ENCODE assay signal across 12 cellular contexts in genomic region chr5:139461698-139462097, GRCh38. TPM values are rescaled to one million over a fixed set of nuclear protein-coding genes. Genes with fewer than 3 reads are reported as not detected.
DNase-seq lines count a peak whose midpoint lies in the region; ATAC-seq and TF ChIP-seq lines count a peak whose summit lies in the region.
"Had no signal": no experiment of that assay in that cellular context is flagged by ENCODE, and none has a peak within 500 bp of the region (broad histone marks: within the 10 kb centered on the region; RNA-seq: fewer than 3 reads in every experiment).

No MANE protein-coding gene starts in this region.

- no peak for TF ChIP-seq CTCF in psoas muscle (IDR thresholded peaks at IDR 0.05)

- ATAC-seq in SK-N-SH treated with all-trans-retinoic acid at 6 μM for 48 hours (peak; percentile 74), psoas muscle (peak in 3 of 4 donors; percentile 33 to 49 (median 40)), GM18520 (IDR thresholded peaks at IDR 0.05; ENCODE audit: unreplicated experiment) (no peak)

- DNase-seq in EL: peak; percentile 76
- DNase-seq in fibroblast of peridontal ligament (ENCODE audit: extremely low read depth): peak; percentile 49
- no peak for DNase-seq in psoas muscle
- no peak for DNase-seq in activated effector memory CD4-positive, alpha-beta T cell treated with Interleukin-2 at 50 U/mL for 16 hours
- no peak for DNase-seq in NCI-H2029 (lab: John Stamatoyannopoulos, UW)
- DNase-seq in NCI-H524 treated with DMSO at 0.1 percent for 48 hours (lab: John Stamatoyannopoulos, UW): no peak
- DNase-seq: activated naive CD4-positive, alpha-beta T cell treated with anti-CD3 and anti-CD28 coated beads, Interleukin-2, amount 50 U/mL, for 16 hours; CD8-positive, alpha-beta memory T cell; naive B cell had no signal

- 73 to 77% (median 76%) methylated on average over 5 of the region's 5 CpGs for WGBS in psoas muscle, 3 donors

- H3K9me3 ChIP-seq in psoas muscle: no peaks in the 10 kb centered on the region

- H3K4me3 ChIP-seq in psoas muscle: peak overlapping the region; percentile 58

- no peaks in the 10 kb centered on the region for H3K27me3 ChIP-seq in psoas muscle (ENCODE audit: insufficient read depth in 3 of 3, low read length in 2 of 3)

- intact Hi-C loops in psoas muscle (cut with DNase I): no loop called here

- no peaks in the 10 kb centered on the region for H3K36me3 ChIP-seq in psoas muscle (ENCODE audit: insufficient read depth in 1 of 2, low read depth in 1 of 2)

- peak overlapping the region; percentile 65 for H3K27ac ChIP-seq in psoas muscle

- H3K4me1 ChIP-seq in psoas muscle: no peaks in the 10 kb centered on the region

TF ChIP-seq in SK-N-SH treated with all-trans-retinoic acid at 6 μM for 48 hours, 23 proteins besides CTCF, POLR2A, EP300 and RAD21:
- TF ChIP-seq ZFP30 (CRISPR knock-in tag; IDR thresholded peaks at IDR 0.05): no peak
- no peak for TF ChIP-seq TOX (CRISPR knock-in tag; IDR thresholded peaks at IDR 0.05; ENCODE audit: borderline replicate concordance)
- TF ChIP-seq BACH2 (CRISPR knock-in tag; IDR thresholded peaks at IDR 0.05; ENCODE audit: borderline replicate concordance): no peak
- no peak for TF ChIP-seq CSRNP3 (CRISPR knock-in tag; IDR thresholded peaks at IDR 0.05)
- TF ChIP-seq OSR1 (CRISPR knock-in tag; IDR thresholded peaks at IDR 0.05): no peak
- no peak for TF ChIP-seq PPARA (CRISPR knock-in tag; IDR thresholded peaks at IDR 0.05; ENCODE audit: borderline replicate concordance)
- TF ChIP-seq, protein P1, sequence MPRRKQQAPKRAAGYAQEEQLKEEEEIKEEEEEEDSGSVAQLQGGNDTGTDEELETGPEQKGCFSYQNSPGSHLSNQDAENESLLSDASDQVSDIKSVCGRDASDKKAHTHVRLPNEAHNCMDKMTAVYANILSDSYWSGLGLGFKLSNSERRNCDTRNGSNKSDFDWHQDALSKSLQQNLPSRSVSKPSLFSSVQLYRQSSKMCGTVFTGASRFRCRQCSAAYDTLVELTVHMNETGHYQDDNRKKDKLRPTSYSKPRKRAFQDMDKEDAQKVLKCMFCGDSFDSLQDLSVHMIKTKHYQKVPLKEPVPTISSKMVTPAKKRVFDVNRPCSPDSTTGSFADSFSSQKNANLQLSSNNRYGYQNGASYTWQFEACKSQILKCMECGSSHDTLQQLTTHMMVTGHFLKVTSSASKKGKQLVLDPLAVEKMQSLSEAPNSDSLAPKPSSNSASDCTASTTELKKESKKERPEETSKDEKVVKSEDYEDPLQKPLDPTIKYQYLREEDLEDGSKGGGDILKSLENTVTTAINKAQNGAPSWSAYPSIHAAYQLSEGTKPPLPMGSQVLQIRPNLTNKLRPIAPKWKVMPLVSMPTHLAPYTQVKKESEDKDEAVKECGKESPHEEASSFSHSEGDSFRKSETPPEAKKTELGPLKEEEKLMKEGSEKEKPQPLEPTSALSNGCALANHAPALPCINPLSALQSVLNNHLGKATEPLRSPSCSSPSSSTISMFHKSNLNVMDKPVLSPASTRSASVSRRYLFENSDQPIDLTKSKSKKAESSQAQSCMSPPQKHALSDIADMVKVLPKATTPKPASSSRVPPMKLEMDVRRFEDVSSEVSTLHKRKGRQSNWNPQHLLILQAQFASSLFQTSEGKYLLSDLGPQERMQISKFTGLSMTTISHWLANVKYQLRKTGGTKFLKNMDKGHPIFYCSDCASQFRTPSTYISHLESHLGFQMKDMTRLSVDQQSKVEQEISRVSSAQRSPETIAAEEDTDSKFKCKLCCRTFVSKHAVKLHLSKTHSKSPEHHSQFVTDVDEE (CRISPR knock-in tag; IDR thresholded peaks at IDR 0.05): no peak
- TF ChIP-seq ZC3H10 (CRISPR knock-in tag; IDR thresholded peaks at IDR 0.05): no peak
- TF ChIP-seq ESRRG (CRISPR knock-in tag; IDR thresholded peaks at IDR 0.05): no peak
- no peak for TF ChIP-seq ZNF565 (CRISPR knock-in tag; conservative IDR thresholded peaks at IDR 0.05; ENCODE audit: low read depth)
- no peak for TF ChIP-seq CSDC2 (CRISPR knock-in tag; IDR thresholded peaks at IDR 0.05)
- no peak for TF ChIP-seq RARB (CRISPR knock-in tag; IDR thresholded peaks at IDR 0.05)
- TF ChIP-seq SNAI2 (CRISPR knock-in tag; IDR thresholded peaks at IDR 0.05): no peak
- TF ChIP-seq ZNF70 (CRISPR knock-in tag; IDR thresholded peaks at IDR 0.05): no peak
- no peak for TF ChIP-seq CREB5 (CRISPR knock-in tag; IDR thresholded peaks at IDR 0.05; ENCODE audit: low read depth)
- no peak for TF ChIP-seq ISL1 (CRISPR knock-in tag; IDR thresholded peaks at IDR 0.05)
- no peak for TF ChIP-seq ARNTL (CRISPR knock-in tag; IDR thresholded peaks at IDR 0.05; ENCODE audit: borderline replicate concordance, low read depth)

RNA-seq across cellular contexts. Expression of gene ECSCR, which starts 0.8 kb away (rescaled TPM):
- total RNA-seq in psoas muscle: 10 to 100 TPM in 3 of 4 donors, 1 to 10 TPM in 1; 7.9 to 16.2 (median 12.3) TPM
- polyA plus RNA-seq in psoas muscle: 10 to 100 TPM in 2 of 3 donors, 1 to 10 TPM in 1; 7.6 to 25.4 (median 23.0) TPM
- polyA plus RNA-seq: CD8-positive, alpha-beta memory T cell had no signal

RNA-seq across cellular contexts. Expression of gene SMIM33, which starts 9.1 kb away (rescaled TPM):
- total RNA-seq in psoas muscle: not detected
- not detected for polyA plus RNA-seq in psoas muscle
- total RNA-seq: WTC11 had no signal

RNA-seq across cellular contexts. Expression of gene STING1, which starts 20.9 kb away (rescaled TPM):
- 10 to 100 TPM in 1 of 4 donors, 1 to 10 TPM in 3; 7.1 to 13.2 (median 8.4) TPM for total RNA-seq in psoas muscle
- polyA plus RNA-seq in psoas muscle: 1 to 10 TPM; 4.4 to 6.3 (median 4.8) TPM

RNA-seq across cellular contexts. Expression of gene DNAJC18, which starts 22.4 kb away (rescaled TPM):
- total RNA-seq in psoas muscle: 10 to 100 TPM in 2 of 4 donors, 1 to 10 TPM in 2; 9.0 to 10.7 (median 10.2) TPM
- polyA plus RNA-seq in psoas muscle: 10 to 100 TPM in 2 of 3 donors, 1 to 10 TPM in 1; 2.6 to 14.5 (median 13.7) TPM

RNA-seq across cellular contexts. Expression of gene SPATA24, which starts 57.8 kb away (rescaled TPM):
- 10 to 100 TPM in 2 of 4 donors, 1 to 10 TPM in 2; 6.7 to 14.6 (median 10.6) TPM for total RNA-seq in psoas muscle
- 10 to 100 TPM; 11.2 to 18.8 (median 18.3) TPM for polyA plus RNA-seq in psoas muscle

Comparison
In these comparisons a context has a peak if more than half of its experiments do, and no peak if none do; other contexts are left out.
1. DNase-seq: peak in EL (single experiment) and fibroblast of peridontal ligament (single experiment); none in psoas muscle (0 of 2), activated effector memory CD4-positive, alpha-beta T cell treated with Interleukin-2 at 50 U/mL for 16 hours (single experiment), NCI-H2029 (single experiment) and NCI-H524 treated with DMSO at 0.1 percent for 48 hours (single experiment).